ENCODE assay signal across 8 cellular contexts in the genomic region with DNA sequence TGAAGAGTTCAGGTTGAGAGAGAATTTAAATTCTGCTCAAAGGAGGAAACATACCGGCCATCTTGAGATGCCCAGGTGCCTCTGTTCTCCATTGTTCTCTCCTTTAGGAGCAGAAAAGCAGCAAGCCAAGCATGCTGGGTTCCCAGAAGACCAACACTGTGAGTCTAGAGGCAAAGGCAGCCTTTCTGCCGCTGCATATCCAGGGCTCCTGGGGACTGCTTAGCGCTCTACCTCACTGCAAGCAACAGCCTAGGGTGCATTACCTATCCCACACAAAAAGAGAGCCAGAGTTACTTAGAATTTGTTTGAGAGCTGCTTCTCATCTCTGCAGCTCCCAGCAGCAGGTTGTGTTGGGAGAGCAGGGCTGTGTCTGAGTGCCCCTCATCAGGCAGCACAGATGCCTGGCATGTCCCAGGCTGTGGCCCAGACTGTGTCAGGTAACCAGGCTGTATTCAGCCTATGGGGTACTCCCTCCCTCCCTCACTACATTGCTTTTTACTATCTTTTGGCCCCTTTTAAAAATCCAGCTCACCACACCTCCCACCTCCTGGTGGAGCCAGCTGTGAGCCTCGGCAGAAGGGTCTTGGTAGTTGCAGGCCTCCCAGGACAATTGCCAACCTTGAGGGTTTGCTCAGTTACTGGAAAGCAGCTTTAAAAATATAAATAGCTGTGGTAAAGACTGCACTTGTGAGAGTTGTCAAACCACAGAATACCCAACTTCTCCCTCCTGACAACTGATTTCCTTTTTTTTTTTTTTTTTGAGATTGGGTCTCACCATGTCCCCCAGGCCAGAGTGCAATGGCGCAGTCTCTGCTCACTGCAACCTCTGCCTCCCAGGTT. TPM values are rescaled to one million over a fixed set of nuclear protein-coding genes. Genes with fewer than 3 reads are reported as not detected.
DNase-seq lines count a peak whose midpoint lies in the region; ATAC-seq, FAIRE-seq and TF ChIP-seq lines count a peak whose summit lies in the region.

No MANE protein-coding gene starts in this region.

- no peak for TF ChIP-seq CTCF in fibroblast of the aortic adventitia (IDR thresholded peaks at IDR 0.05; ENCODE audit: insufficient read depth, low read length)

- H3K36me3 Mint-ChIP-seq in activated naive CD4-positive, alpha-beta T cell treated with anti-CD3 and anti-CD28 coated beads for 36 hours (ENCODE audit: low read depth) = no peaks in the 10 kb centered on the region

- H3K27ac Mint-ChIP-seq in activated naive CD4-positive, alpha-beta T cell treated with anti-CD3 and anti-CD28 coated beads for 36 hours = no peak overlapping the region

- intact Hi-C loops in activated naive CD4-positive, alpha-beta T cell treated with anti-CD3 and anti-CD28 coated beads for 36 hours (cut with micrococcal nuclease) = loop anchor here (1.0 kb wide), 1 partner anchor 145 kb away; no protein-coding TSS in a partner anchor
- intact Hi-C loops in Right ventricle myocardium inferior (cut with DNase I) (no loop called here), sciatic nerve (cut with DNase I) (loop anchor here (10.0 kb wide), 1 partner anchor 118 kb away; no protein-coding TSS in a partner anchor)

- H3K4me3 ChIP-seq in fibroblast of the aortic adventitia (ENCODE audit: low read depth, low read length) = no peak overlapping the region

- ATAC-seq in GM18498 (IDR thresholded peaks at IDR 0.05; ENCODE audit: unreplicated experiment) (peak; percentile 80), GM21619 (IDR thresholded peaks at IDR 0.05; ENCODE audit: unreplicated experiment) (peak; percentile 79), Right ventricle myocardium inferior (no peak), sciatic nerve (no peak)

- DNase-seq in KG1 (lab: John Stamatoyannopoulos, UW) = peak; percentile 59
- peak; percentile 50 for DNase-seq in fibroblast of the aortic adventitia (ENCODE audit: low read depth)
- no peak for DNase-seq in activated naive CD4-positive, alpha-beta T cell treated with anti-CD3 and anti-CD28 coated beads for 36 hours
- DNase-seq in H54 (ENCODE audit: insufficient read length, low spot score) = no peak
- no peak for DNase-seq in Right ventricle myocardium inferior (ENCODE audit: missing footprints)
- DNase-seq in sciatic nerve (ENCODE audit: low spot score) = no peak

- FAIRE-seq in H54 (lab: Jason Lieb, UNC) = no peak

- no peaks in the 10 kb centered on the region for H3K27me3 Mint-ChIP-seq in activated naive CD4-positive, alpha-beta T cell treated with anti-CD3 and anti-CD28 coated beads for 36 hours (ENCODE audit: low read depth)

- CTCF ChIA-PET in activated naive CD4-positive, alpha-beta T cell treated with anti-CD3 and anti-CD28 coated beads for 36 hours (lab: Charles Lee) = interaction anchor here (0.6 to 1.8 kb wide), 5 partner anchors 36 to 172 kb away, joined by 3 to 6 read pairs (median 4); no protein-coding TSS in a partner anchor

- H3K4me1 Mint-ChIP-seq in activated naive CD4-positive, alpha-beta T cell treated with anti-CD3 and anti-CD28 coated beads for 36 hours (ENCODE audit: low read depth) = no peaks in the 10 kb centered on the region

- H3K9me3 Mint-ChIP-seq in activated naive CD4-positive, alpha-beta T cell treated with anti-CD3 and anti-CD28 coated beads for 36 hours = no peaks in the 10 kb centered on the region

- no peak overlapping the region for H3K4me3 Mint-ChIP-seq in activated naive CD4-positive, alpha-beta T cell treated with anti-CD3 and anti-CD28 coated beads for 36 hours

- no peak for TF ChIP-seq POLR2A in H54 (IDR thresholded peaks at IDR 0.05; ENCODE audit: low read depth, low read length)

RNA-seq across cellular contexts. Expression of a gene that starts 30.2 kb away (rescaled TPM):
- total RNA-seq in fibroblast of the aortic adventitia (ENCODE audit: low replicate concordance) (not detected in 2 replicates), Right ventricle myocardium inferior (not detected), sciatic nerve (not detected)
- total RNA-seq in activated naive CD4-positive, alpha-beta T cell treated with anti-CD3 and anti-CD28 coated beads for 36 hours = not detected

Comparison
In these comparisons a context has a peak if more than half of its experiments do, and no peak if none do; other contexts are left out.
1. ATAC-seq: peak in GM18498 (single experiment) and GM21619 (single experiment); none in Right ventricle myocardium inferior (single experiment) and sciatic nerve (single experiment).
2. DNase-seq: peak in KG1 (single experiment) and fibroblast of the aortic adventitia (single experiment); none in activated naive CD4-positive, alpha-beta T cell treated with anti-CD3 and anti-CD28 coated beads for 36 hours (single experiment), H54 (single experiment), Right ventricle myocardium inferior (single experiment) and sciatic nerve (single experiment).